9 cellular contexts compared by ENCODE assay signal in genomic region chr4:89829470-89830138, GRCh38. TPM values are rescaled to one million over a fixed set of nuclear protein-coding genes. Genes with fewer than 3 reads are reported as not detected.
DNase-seq lines count a peak whose midpoint lies in the region; ATAC-seq lines count a peak whose summit lies in the region.
"Had no signal": no experiment of that assay in that cellular context is flagged by ENCODE, and none has a peak within 500 bp of the region (broad histone marks: within the 10 kb centered on the region; RNA-seq: fewer than 3 reads in every experiment).

No MANE protein-coding gene starts in this region.

- H3K36me3 Mint-ChIP-seq in activated CD4-positive, alpha-beta T cell treated with anti-CD3 and anti-CD28 coated beads for 36 hours (ENCODE audit: low read depth), result no peaks in the 10 kb centered on the region

- H3K27ac Mint-ChIP-seq in activated CD4-positive, alpha-beta T cell treated with anti-CD3 and anti-CD28 coated beads for 36 hours, result peak overlapping the region; percentile 3
- H3K27ac Mint-ChIP-seq in stimulated activated naive CD8-positive, alpha-beta T cell treated with anti-CD3 and anti-CD28 coated beads, Interleukin-15, amount 100 ng/mL, for 72 hours, result peak overlapping the region in 1 of 2 donors; percentile 23

- intact Hi-C loops in activated CD4-positive, alpha-beta T cell treated with anti-CD3 and anti-CD28 coated beads for 36 hours (cut with DNase I, micrococcal nuclease), result no loop called here

- H3K27me3 Mint-ChIP-seq in activated CD4-positive, alpha-beta T cell treated with anti-CD3 and anti-CD28 coated beads for 36 hours, result peaks cover 6% of the 10 kb centered on the region
- peaks cover 14% of the 10 kb centered on the region for H3K27me3 Mint-ChIP-seq in stimulated activated naive CD8-positive, alpha-beta T cell treated with anti-CD3 and anti-CD28 coated beads, Interleukin-15, amount 100 ng/mL, for 72 hours

- DNase-seq in activated CD4-positive, alpha-beta T cell treated with anti-CD3 and anti-CD28 coated beads for 36 hours, result peak; percentile 54
- no peak for DNase-seq in activated CD4-positive, alpha-beta T cell treated with anti-CD3 and anti-CD28 coated beads for 4 hours
- DNase-seq in NOMO-1 treated with dmso at 0.1 percent for 144 hours (lab: John Stamatoyannopoulos, UW; ENCODE audit: unreplicated experiment) (peak; percentile 89), epithelial cell of prostate (ENCODE audit: low read depth, low spot score) (peak; percentile 36), HuH-7 (ENCODE audit: low spot score) (no peak), NCI-H1105 treated with DMSO at 0.1 percent for 48 hours (lab: John Stamatoyannopoulos, UW) (no peak)
- peak; percentile 30 to 72 for DNase-seq in stimulated activated naive CD8-positive, alpha-beta T cell treated with anti-CD3 and anti-CD28 coated beads, Interleukin-15, amount 100 ng/mL, for 72 hours

- POLR2A ChIA-PET in activated CD4-positive, alpha-beta T cell treated with anti-CD3 and anti-CD28 coated beads for 36 hours (lab: Charles Lee), result no interaction called here

- peak; percentile 91 for ATAC-seq in activated CD4-positive, alpha-beta T cell treated with anti-CD3 and anti-CD28 coated beads for 36 hours
- peak; percentile 90 for ATAC-seq in HG02610 (IDR thresholded peaks at IDR 0.05; ENCODE audit: unreplicated experiment)
- peak; percentile 98 for ATAC-seq in stimulated activated naive CD8-positive, alpha-beta T cell treated with anti-CD3 and anti-CD28 coated beads, Interleukin-15, amount 100 ng/mL, for 72 hours

- H3K27ac ChIP-seq in epithelial cell of prostate, result peak overlapping the region; percentile 60
- H3K27ac ChIP-seq: 22Rv1 had no signal

- CTCF ChIA-PET in activated CD4-positive, alpha-beta T cell treated with anti-CD3 and anti-CD28 coated beads for 36 hours (lab: Charles Lee), result interaction anchor here (0.8 to 1.5 kb wide), 2 partner anchors 11 to 73 kb away, joined by 3 read pairs; no protein-coding TSS in a partner anchor

- no peaks in the 10 kb centered on the region for H3K9me3 Mint-ChIP-seq in activated CD4-positive, alpha-beta T cell treated with anti-CD3 and anti-CD28 coated beads for 36 hours (ENCODE audit: low read depth)
- no peaks in the 10 kb centered on the region for H3K9me3 Mint-ChIP-seq in stimulated activated naive CD8-positive, alpha-beta T cell treated with anti-CD3 and anti-CD28 coated beads, Interleukin-15, amount 100 ng/mL, for 72 hours

- H3K4me1 Mint-ChIP-seq in activated CD4-positive, alpha-beta T cell treated with anti-CD3 and anti-CD28 coated beads for 36 hours, result peaks cover 10% of the 10 kb centered on the region
- peaks cover 18% of the 10 kb centered on the region for H3K4me1 Mint-ChIP-seq in stimulated activated naive CD8-positive, alpha-beta T cell treated with anti-CD3 and anti-CD28 coated beads, Interleukin-15, amount 100 ng/mL, for 72 hours

- peak overlapping the region; percentile 2 for H3K4me3 Mint-ChIP-seq in activated CD4-positive, alpha-beta T cell treated with anti-CD3 and anti-CD28 coated beads for 36 hours
- H3K4me3 Mint-ChIP-seq in stimulated activated naive CD8-positive, alpha-beta T cell treated with anti-CD3 and anti-CD28 coated beads, Interleukin-15, amount 100 ng/mL, for 72 hours, result peak overlapping the region; percentile 24 to 58

RNA-seq across cellular contexts. Expression of gene SNCA, which starts 7.4 kb away (rescaled TPM):
- 1 to 10 TPM in 1 of 2 experiments, under 1 TPM in 1; 0.85 to 1.3 TPM for total RNA-seq in activated CD4-positive, alpha-beta T cell treated with anti-CD3 and anti-CD28 coated beads for 36 hours

Comparison
In these comparisons a context has a peak if more than half of its experiments do, and no peak if none do; other contexts are left out.
1. DNase-seq: peak in activated CD4-positive, alpha-beta T cell treated with anti-CD3 and anti-CD28 coated beads for 36 hours (single experiment), NOMO-1 treated with dmso at 0.1 percent for 144 hours (single experiment), epithelial cell of prostate (single experiment) and stimulated activated naive CD8-positive, alpha-beta T cell treated with anti-CD3 and anti-CD28 coated beads, Interleukin-15, amount 100 ng/mL, for 72 hours (2 of 2); none in activated CD4-positive, alpha-beta T cell treated with anti-CD3 and anti-CD28 coated beads for 4 hours (0 of 2), HuH-7 (single experiment) and NCI-H1105 treated with DMSO at 0.1 percent for 48 hours (single experiment).
2. Peak in every context shown above with its lines, with median percentiles within 50 percentile points of each other: ATAC-seq.